In genomic region chr7:91050677-91051076, GRCh38 we compare ENCODE assay signal across 11 cellular contexts.
DNase-seq lines count a peak whose midpoint lies in the region; ATAC-seq and TF ChIP-seq lines count a peak whose summit lies in the region.
"Had no signal": no experiment of that assay in that cellular context is flagged by ENCODE, and none has a peak within 500 bp of the region (broad histone marks: within the 10 kb centered on the region; RNA-seq: fewer than 3 reads in every experiment).

No MANE protein-coding gene starts in this region.

- no peaks in the 10 kb centered on the region for H3K27me3 ChIP-seq in right atrium auricular region
- H3K27me3 ChIP-seq: ascending aorta, suprapubic skin had no signal

- peak overlapping the region; percentile 62 for H3K4me3 Mint-ChIP-seq in dendritic cell treated with granulocyte-macrophage colony-stimulating factor and Interleukin-4, amounts not matched to agents 40 ng/mL and 50 ng/mL, for 4 days

- intact Hi-C loops in dendritic cell treated with granulocyte-macrophage colony-stimulating factor and Interleukin-4, amounts not matched to agents 40 ng/mL and 50 ng/mL, for 4 days (cut with micrococcal nuclease): no loop called here

- H3K27ac ChIP-seq in right atrium auricular region: no peak overlapping the region
- H3K27ac ChIP-seq: ascending aorta, suprapubic skin had no signal

- H3K4me1 Mint-ChIP-seq in dendritic cell treated with granulocyte-macrophage colony-stimulating factor and Interleukin-4, amounts not matched to agents 40 ng/mL and 50 ng/mL, for 4 days (ENCODE audit: low read depth): peaks cover 11% of the 10 kb centered on the region

- no peaks in the 10 kb centered on the region for H3K27me3 Mint-ChIP-seq in dendritic cell treated with granulocyte-macrophage colony-stimulating factor and Interleukin-4, amounts not matched to agents 40 ng/mL and 50 ng/mL, for 4 days

- in situ Hi-C loops in GM13976 (cut with MboI; ENCODE audit: low sequenced_read_pairs, unreplicated experiment) (no loop called here), KBM-7 (cut with MboI; ENCODE audit: low pct_unique_long_range_greater_than_20kb, low sequenced_read_pairs) (no loop called here)

- ATAC-seq in GM21360 (IDR thresholded peaks at IDR 0.05; ENCODE audit: unreplicated experiment) (peak; percentile 82), HG03280 (IDR thresholded peaks at IDR 0.05; ENCODE audit: unreplicated experiment) (peak; percentile 74)
- ATAC-seq: right cardiac atrium had no signal

- H3K27ac Mint-ChIP-seq in dendritic cell treated with granulocyte-macrophage colony-stimulating factor and Interleukin-4, amounts not matched to agents 40 ng/mL and 50 ng/mL, for 4 days: no peak overlapping the region

- no peaks in the 10 kb centered on the region for H3K9me3 ChIP-seq in right atrium auricular region
- H3K9me3 ChIP-seq: ascending aorta, suprapubic skin had no signal

- no peaks in the 10 kb centered on the region for H3K36me3 ChIP-seq in right atrium auricular region
- H3K36me3 ChIP-seq: ascending aorta, suprapubic skin had no signal

- no peak overlapping the region for H3K4me3 ChIP-seq in right atrium auricular region
- H3K4me3 ChIP-seq: ascending aorta, suprapubic skin had no signal

- H3K36me3 Mint-ChIP-seq in dendritic cell treated with granulocyte-macrophage colony-stimulating factor and Interleukin-4, amounts not matched to agents 40 ng/mL and 50 ng/mL, for 4 days (ENCODE audit: low read depth): no peaks in the 10 kb centered on the region

- no peaks in the 10 kb centered on the region for H3K4me1 ChIP-seq in right atrium auricular region

- H3K9me3 Mint-ChIP-seq in dendritic cell treated with granulocyte-macrophage colony-stimulating factor and Interleukin-4, amounts not matched to agents 40 ng/mL and 50 ng/mL, for 4 days: no peaks in the 10 kb centered on the region

- TF ChIP-seq CTCF in GM13976 (IDR thresholded peaks at IDR 0.05; ENCODE audit: borderline replicate concordance, control extremely low read depth, extremely low read depth, insufficient read depth, missing control alignments) (no peak), right atrium auricular region (IDR thresholded peaks at IDR 0.05) (no peak)

- DNase-seq in GM13976 (ENCODE audit: low spot score): peak; percentile 41
- DNase-seq in NCI-H2107 (lab: John Stamatoyannopoulos, UW): no peak
- no peak for DNase-seq in KBM-7
- no peak for DNase-seq in NCI-H2227 treated with DMSO at 0.1 percent for 48 hours (lab: John Stamatoyannopoulos, UW)
- no peak for DNase-seq in right atrium auricular region (ENCODE audit: low spot score)
- DNase-seq: right cardiac atrium had no signal
